Comparison of ENCODE assay signal across 19 cellular contexts in the genomic region with DNA sequence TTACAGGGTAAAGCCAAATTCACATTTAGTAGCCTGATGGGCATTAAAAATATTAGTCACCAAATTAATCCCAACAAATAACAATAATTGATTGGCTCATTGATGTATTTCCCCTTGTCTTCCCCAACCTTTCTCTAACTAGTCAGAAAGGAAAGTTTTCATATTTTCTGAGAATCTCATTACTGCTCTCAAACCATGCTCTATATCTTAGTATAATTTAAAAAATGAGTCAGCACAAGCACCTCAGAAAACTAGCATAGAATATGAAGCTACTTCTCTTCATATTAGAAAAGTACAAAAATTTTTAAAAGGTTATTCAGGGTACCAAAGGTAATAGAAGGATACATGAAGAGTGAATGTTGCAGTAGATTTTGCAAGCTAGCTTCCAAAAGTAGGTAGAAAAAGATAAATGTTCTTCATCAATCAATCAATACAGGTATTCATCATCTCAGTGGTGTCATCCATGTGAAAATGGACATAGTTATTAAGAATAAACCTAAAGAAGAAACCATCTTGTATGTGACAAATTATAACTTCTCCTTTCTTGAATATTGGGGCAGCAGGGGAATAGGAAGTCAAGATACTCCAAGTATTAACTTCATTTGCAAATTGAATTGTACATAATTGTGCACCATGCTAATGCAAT. TPM values are rescaled to one million over a fixed set of nuclear protein-coding genes. Genes with fewer than 3 reads are reported as not detected.
DNase-seq lines count a peak whose midpoint lies in the region; ATAC-seq and TF ChIP-seq lines count a peak whose summit lies in the region.
"Had no signal": no experiment of that assay in that cellular context is flagged by ENCODE, and none has a peak within 500 bp of the region (broad histone marks: within the 10 kb centered on the region; RNA-seq: fewer than 3 reads in every experiment).

No MANE protein-coding gene starts in this region.

- H3K27ac ChIP-seq in GM23338 (ENCODE audit: low read depth) (no peak overlapping the region), neutrophil (peak overlapping the region; percentile 90), SK-N-SH (ENCODE audit: low read depth in 2 of 2, low read length in 1 of 2) (no peak overlapping the region)

- H3K36me3 ChIP-seq in GM23338 (ENCODE audit: insufficient read depth) (no peaks in the 10 kb centered on the region), neutrophil (no peaks in the 10 kb centered on the region), SK-N-SH (replicated peaks in 1 of 2; ENCODE audit: control insufficient read depth in 1 of 2, insufficient read depth in 2 of 2, low read length in 1 of 2) (no peaks in the 10 kb centered on the region)
- H3K36me3 ChIP-seq: HAP-1, right lobe of liver had no signal

- DNase-seq in T-helper 2 cell treated with Interferon-gamma antibody and Interleukin-4, amounts not matched to agents 5 μg/mL and 100 μg/mL, for 36 hours (ENCODE audit: low spot score) = no peak
- no peak for DNase-seq in T-helper 2 cell
- DNase-seq in GM23338 (ENCODE audit: low spot score) = no peak
- DNase-seq in SK-N-SH = no peak
- DNase-seq in ecto neural progenitor cell (ENCODE audit: low spot score) = no peak
- DNase-seq: EL; endodermal cell; hippocampal formation; midbrain; NCI-H2081 treated with DMSO at 0.1 percent for 48 hours; NCI-H526 treated with DMSO at 0.1 percent for 48 hours; occipital lobe; stimulated activated CD4-positive, alpha-beta T cell treated with anti-CD3 and anti-CD28 coated beads, Interleukin-2, amount 100 ng/mL, for 48 hours had no signal

- H3K36me3 Mint-ChIP-seq in T-helper 2 cell treated with Interferon-gamma antibody and Interleukin-4, amounts not matched to agents 5 μg/mL and 100 μg/mL, for 36 hours (ENCODE audit: low read depth) = peaks cover 25% of the 10 kb centered on the region
- H3K36me3 Mint-ChIP-seq in GM23338 (ENCODE audit: low read depth) = no peaks in the 10 kb centered on the region
- H3K36me3 Mint-ChIP-seq in activated T-helper 17 cell treated with anti-CD3 and anti-CD28 coated beads, Interleukin-2, amount 50 U/mL, for 72 hours (ENCODE audit: low read depth) = peaks cover 91% of the 10 kb centered on the region
- H3K36me3 Mint-ChIP-seq: type B pancreatic cell had no signal

- H3F3A ChIP-seq in GM23338 (replicated peaks; ENCODE audit: low read depth) (0 out of 2 replicates have a peak, but pooled peaks cover 4% of the 10 kb centered on the region), SK-N-SH (replicated peaks; ENCODE audit: insufficient read depth) (peaks cover 6% of the 10 kb centered on the region)

- POLR2A ChIA-PET in SK-N-SH (lab: Yijun Ruan, JAX) = no interaction called here

- H3K9me3 Mint-ChIP-seq in T-helper 2 cell treated with Interferon-gamma antibody and Interleukin-4, amounts not matched to agents 5 μg/mL and 100 μg/mL, for 36 hours = no peaks in the 10 kb centered on the region
- no peaks in the 10 kb centered on the region for H3K9me3 Mint-ChIP-seq in GM23338
- no peaks in the 10 kb centered on the region for H3K9me3 Mint-ChIP-seq in activated T-helper 17 cell treated with anti-CD3 and anti-CD28 coated beads, Interleukin-2, amount 50 U/mL, for 72 hours
- H3K9me3 Mint-ChIP-seq: endodermal cell, type B pancreatic cell had no signal

- peaks cover 89% of the 10 kb centered on the region for H3K79me2 ChIP-seq in GM23338 (replicated peaks; ENCODE audit: insufficient read depth)
- peaks cover 85% of the 10 kb centered on the region for H3K79me2 ChIP-seq in SK-N-SH (ENCODE audit: insufficient read depth)

- H3K4me2 ChIP-seq in GM23338 (peak overlapping the region; percentile 98), SK-N-SH (no peak overlapping the region)

- no peak overlapping the region for H3K4me3 ChIP-seq in GM23338
- peak overlapping the region in 1 of 2 experiments; percentile 84 for H3K4me3 ChIP-seq in neutrophil (ENCODE audit: low read depth in 1 of 2, low read length in 1 of 2)
- no peak overlapping the region for H3K4me3 ChIP-seq in SK-N-SH (ENCODE audit: low read depth in 2 of 2, low read length in 1 of 2)
- H3K4me3 ChIP-seq: HAP-1, right lobe of liver had no signal

- no peaks in the 10 kb centered on the region for H3K27me3 Mint-ChIP-seq in T-helper 2 cell treated with Interferon-gamma antibody and Interleukin-4, amounts not matched to agents 5 μg/mL and 100 μg/mL, for 36 hours (ENCODE audit: low read depth)
- peaks cover 3% of the 10 kb centered on the region for H3K27me3 Mint-ChIP-seq in GM23338 (ENCODE audit: insufficient read depth, low read depth, poor library complexity)
- no peaks in the 10 kb centered on the region for H3K27me3 Mint-ChIP-seq in activated T-helper 17 cell treated with anti-CD3 and anti-CD28 coated beads, Interleukin-2, amount 50 U/mL, for 72 hours
- H3K27me3 Mint-ChIP-seq: type B pancreatic cell had no signal

- H3K4me1 ChIP-seq in GM23338 (ENCODE audit: insufficient read depth) (peaks cover 46% of the 10 kb centered on the region), neutrophil (ENCODE audit: control insufficient read depth in 1 of 2, insufficient read depth in 1 of 2, low read depth in 1 of 2, low read length in 1 of 2) (peaks cover 65 to 73% of the 10 kb centered on the region in 2 experiments), SK-N-SH (ENCODE audit: control insufficient read depth in 1 of 2, insufficient read depth in 2 of 2, low read depth in 1 of 2, low read length in 1 of 2) (peaks cover 10 to 12% of the 10 kb centered on the region in 2 experiments)

- H3K9me2 ChIP-seq in GM23338 (ENCODE audit: insufficient read depth) (no peaks in the 10 kb centered on the region), SK-N-SH (no peaks in the 10 kb centered on the region)

- H2AFZ ChIP-seq in GM23338 (no peak overlapping the region), SK-N-SH (ENCODE audit: low read depth) (no peak overlapping the region)

- H3K27ac Mint-ChIP-seq in T-helper 2 cell treated with Interferon-gamma antibody and Interleukin-4, amounts not matched to agents 5 μg/mL and 100 μg/mL, for 36 hours = peak overlapping the region; percentile 90
- no peak overlapping the region for H3K27ac Mint-ChIP-seq in GM23338
- H3K27ac Mint-ChIP-seq in activated T-helper 17 cell treated with anti-CD3 and anti-CD28 coated beads, Interleukin-2, amount 50 U/mL, for 72 hours = peak overlapping the region; percentile 90
- H3K27ac Mint-ChIP-seq: endodermal cell, type B pancreatic cell had no signal

- H3K27me3 ChIP-seq in GM23338 (ENCODE audit: insufficient read depth) (no peaks in the 10 kb centered on the region), neutrophil (no peaks in the 10 kb centered on the region), SK-N-SH (ENCODE audit: insufficient read depth) (no peaks in the 10 kb centered on the region)
- H3K27me3 ChIP-seq: right lobe of liver had no signal

- H3K4me1 Mint-ChIP-seq in T-helper 2 cell treated with Interferon-gamma antibody and Interleukin-4, amounts not matched to agents 5 μg/mL and 100 μg/mL, for 36 hours (ENCODE audit: low read depth) = peaks cover 59% of the 10 kb centered on the region
- H3K4me1 Mint-ChIP-seq in GM23338 = peaks cover 45% of the 10 kb centered on the region
- peaks cover 39% of the 10 kb centered on the region for H3K4me1 Mint-ChIP-seq in activated T-helper 17 cell treated with anti-CD3 and anti-CD28 coated beads, Interleukin-2, amount 50 U/mL, for 72 hours

- H3K4me3 Mint-ChIP-seq in T-helper 2 cell treated with Interferon-gamma antibody and Interleukin-4, amounts not matched to agents 5 μg/mL and 100 μg/mL, for 36 hours = peak overlapping the region; percentile 97
- H3K4me3 Mint-ChIP-seq in GM23338 = no peak overlapping the region
- H3K4me3 Mint-ChIP-seq in activated T-helper 17 cell treated with anti-CD3 and anti-CD28 coated beads, Interleukin-2, amount 50 U/mL, for 72 hours = peak overlapping the region; percentile 91
- H3K4me3 Mint-ChIP-seq: endodermal cell, type B pancreatic cell had no signal

- TF ChIP-seq CTCF in GM23338 (conservative IDR thresholded peaks at IDR 0.05; ENCODE audit: low read depth in 2 of 2) (no peak), neutrophil (IDR thresholded peaks at IDR 0.05) (no peak), SK-N-SH (IDR thresholded peaks at IDR 0.05) (no peak)

- H3K9me3 ChIP-seq in neutrophil = no peaks in the 10 kb centered on the region
- H3K9me3 ChIP-seq in SK-N-SH = no peaks in the 10 kb centered on the region
- H3K9me3 ChIP-seq: HAP-1, right lobe of liver had no signal

- no peak for TF ChIP-seq EP300 in SK-N-SH (IDR thresholded peaks at IDR 0.05; ENCODE audit: borderline replicate concordance in 1 of 2, low read depth in 1 of 2, low read length in 1 of 2)

- H3K9ac ChIP-seq in SK-N-SH = no peak overlapping the region

- CTCF ChIA-PET in SK-N-SH (lab: Yijun Ruan, JAX) = interaction anchor here (1.1 to 1.8 kb wide), 3 partner anchors 22 to 49 kb away, joined by 3 to 8 read pairs (median 8); no protein-coding TSS in a partner anchor

- no peak for ATAC-seq in GM23338
- ATAC-seq in activated T-helper 17 cell treated with anti-CD3 and anti-CD28 coated beads, Interleukin-2, amount 50 U/mL, for 72 hours (replicated peaks) = peak; percentile 51
- ATAC-seq in GM21381 (IDR thresholded peaks at IDR 0.05; ENCODE audit: unreplicated experiment) = no peak
- ATAC-seq: right lobe of liver had no signal

- no peak for TF ChIP-seq RAD21 in SK-N-SH (IDR thresholded peaks at IDR 0.05; ENCODE audit: low read length)

- peaks cover 5% of the 10 kb centered on the region; the same call in 1 of the 2 replicates for H4K20me1 ChIP-seq in GM23338 (replicated peaks; ENCODE audit: insufficient read depth)
- peaks cover 38% of the 10 kb centered on the region for H4K20me1 ChIP-seq in SK-N-SH (ENCODE audit: insufficient read depth)

TF ChIP-seq in SK-N-SH, 30 proteins besides CTCF, POLR2A, EP300 and RAD21 (continues in another document):
- TF ChIP-seq NRF1 (IDR thresholded peaks at IDR 0.05; ENCODE audit: low read depth, low read length) = no peak
- TF ChIP-seq RFX5 (IDR thresholded peaks at IDR 0.05; ENCODE audit: low read length) = no peak
- no peak for TF ChIP-seq FOSL2 (IDR thresholded peaks at IDR 0.05; ENCODE audit: borderline replicate concordance, low read depth)

RNA-seq across cellular contexts. Expression of gene STAT5B, which starts 4.8 kb away (rescaled TPM):
- 47.1 and 60.5 TPM in 2 replicates for total RNA-seq in GM23338 (2014; rRNA removed; shearing (Covaris generic))
- polyA plus RNA-seq in GM23338 (2016; fragmentation: Nextera tagmentation; extraction: Ambion mirVana) = 13.9 and 14.3 TPM in 2 replicates
- total RNA-seq in activated T-helper 17 cell treated with anti-CD3 and anti-CD28 coated beads, Interleukin-2, amount 50 U/mL, for 72 hours = 100 to 1,000 TPM; 124 to 255 TPM
- 23.6 and 27.7 TPM in 2 replicates for polyA plus RNA-seq in SK-N-SH (2012; rRNA removed)
- polyA plus RNA-seq in SK-N-SH (2012; cell fraction: cytosol; rRNA removed) = 12.5 and 15.6 TPM in 2 replicates
- 64.3 and 77.5 TPM in 2 replicates for polyA plus RNA-seq in SK-N-SH (2012; cell fraction: nucleus; rRNA removed)

RNA-seq across cellular contexts. Expression of gene STAT5A, which starts 16.9 kb away (rescaled TPM):
- total RNA-seq in GM23338 (2014; rRNA removed; shearing (Covaris generic)) = 14.6 and 18.1 TPM in 2 replicates
- polyA plus RNA-seq in GM23338 (2016; fragmentation: Nextera tagmentation; extraction: Ambion mirVana) (2.3 and 2.4 TPM in 2 replicates), SK-N-SH (2012; rRNA removed) (1.4 and 2.3 TPM in 2 replicates)
- total RNA-seq in activated T-helper 17 cell treated with anti-CD3 and anti-CD28 coated beads, Interleukin-2, amount 50 U/mL, for 72 hours = 100 to 1,000 TPM; 133 to 305 TPM
- 0.85 and 1.7 TPM in 2 replicates for polyA plus RNA-seq in SK-N-SH (2012; cell fraction: cytosol; rRNA removed)
- 5.1 and 5.8 TPM in 2 replicates for polyA plus RNA-seq in SK-N-SH (2012; cell fraction: nucleus; rRNA removed)
